Comparison of ENCODE assay signal across 33 cellular contexts in the genomic region with DNA sequence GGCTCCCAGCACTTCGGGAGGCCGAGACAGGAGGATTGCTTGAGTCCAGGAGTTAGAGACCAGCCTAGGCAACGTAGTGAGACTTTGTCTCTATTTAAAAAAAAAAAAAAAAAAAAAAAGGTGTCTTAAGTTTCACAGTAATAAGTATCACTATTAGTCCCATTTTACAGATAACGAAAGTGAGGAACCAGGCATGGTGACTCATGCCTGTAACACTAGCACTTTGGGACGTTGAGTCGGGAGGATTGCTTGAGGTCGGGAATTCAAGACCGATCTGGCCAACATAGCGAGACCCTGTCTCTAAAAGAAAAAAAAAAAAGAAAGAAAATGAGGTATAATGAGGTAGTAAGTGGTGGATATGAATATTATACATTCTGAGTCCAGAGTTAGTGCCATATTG. TPM values are rescaled to one million over a fixed set of nuclear protein-coding genes. Genes with fewer than 3 reads are reported as not detected.
"Had no signal": no experiment of that assay in that cellular context is flagged by ENCODE, and none has a peak within 500 bp of the region (broad histone marks: within the 10 kb centered on the region; RNA-seq: fewer than 3 reads in every experiment).

No MANE protein-coding gene starts in this region.

- H3K27me3 ChIP-seq: breast epithelium, esophagus squamous epithelium, neutrophil, ovary, tibial nerve had no signal

- H3K27ac Mint-ChIP-seq: activated CD4-positive, alpha-beta memory T cell treated with anti-CD3 and anti-CD28 coated beads for 36 hours; activated naive CD4-positive, alpha-beta T cell treated with anti-CD3 and anti-CD28 coated beads, Interleukin-2, amount 50 U/mL, for 24 hours; activated naive CD8-positive, alpha-beta T cell treated with anti-CD3 and anti-CD28 coated beads, Interleukin-2, amount 50 U/mL, for 24 hours; dendritic cell treated with granulocyte-macrophage colony-stimulating factor and Interleukin-4, amounts not matched to agents 40 ng/mL and 50 ng/mL, for 4 days; T-cell had no signal

- FAIRE-seq: frontal cortex had no signal

- DNase-seq: activated CD4-positive, alpha-beta memory T cell treated with anti-CD3 and anti-CD28 coated beads for 36 hours; activated CD4-positive, alpha-beta T cell treated with anti-CD3 and anti-CD28 coated beads for 48 hours; activated CD4-positive, CD25-positive, alpha-beta regulatory T cell; activated CD8-positive, alpha-beta memory T cell treated with anti-CD3 and anti-CD28 coated beads, Interleukin-2, amount 50 U/mL, for 4 hours; activated naive CD8-positive, alpha-beta T cell treated with anti-CD3 and anti-CD28 coated beads, Interleukin-2, amount 50 U/mL, for 24 hours; activated T-cell treated with anti-CD3 and anti-CD28 coated beads, Interleukin-2, amount 50 U/mL, for 1 hour; central memory CD4-positive, alpha-beta T cell; endodermal cell; esophagus squamous epithelium; glutamatergic neuron; islet precursor cell; left ventricle myocardium inferior; mucosa of descending colon; ovary; psoas muscle; stimulated activated CD4-positive, alpha-beta T cell treated with anti-CD3 and anti-CD28 coated beads, Interleukin-1b, Interleukin-23, amount 100 ng/mL, for 48 hours; stimulated activated CD4-positive, alpha-beta T cell treated with anti-CD3 and anti-CD28 coated beads, Interleukin-4, amount 100 ng/mL, for 4 hours; stimulated activated CD8-positive, alpha-beta memory T cell treated with anti-CD3 and anti-CD28 coated beads, Interleukin-4, amount 100 ng/mL, for 48 hours; stimulated activated naive CD4-positive, alpha-beta T cell treated with Interleukin-2 at 50 U/mL for 16 hours; T-cell had no signal

- H3K9me3 Mint-ChIP-seq: activated CD4-positive, alpha-beta memory T cell treated with anti-CD3 and anti-CD28 coated beads for 36 hours; activated naive CD4-positive, alpha-beta T cell treated with anti-CD3 and anti-CD28 coated beads, Interleukin-2, amount 50 U/mL, for 24 hours; activated naive CD8-positive, alpha-beta T cell treated with anti-CD3 and anti-CD28 coated beads, Interleukin-2, amount 50 U/mL, for 24 hours; dendritic cell treated with granulocyte-macrophage colony-stimulating factor and Interleukin-4, amounts not matched to agents 40 ng/mL and 50 ng/mL, for 4 days; endodermal cell; natural killer cell treated with Interleukin-12 subunit alpha and Interleukin-12 subunit beta and Interleukin-15 and Interleukin-18, amount 100 ng/mL, for 72 hours; T-cell had no signal

- H3K4me3 ChIP-seq: breast epithelium, esophagus squamous epithelium, left ventricle myocardium inferior, lung, mucosa of descending colon, ovary, psoas muscle, smooth muscle cell, tibial nerve had no signal

- ATAC-seq: activated naive CD8-positive, alpha-beta T cell treated with anti-CD3 and anti-CD28 coated beads, Interleukin-2, amount 50 U/mL, for 24 hours; mucosa of descending colon; T-cell had no signal

- H3K27ac ChIP-seq: breast epithelium, esophagus squamous epithelium, left ventricle myocardium inferior, neutrophil, ovary, psoas muscle, tibial nerve had no signal

- H3K27me3 Mint-ChIP-seq: activated CD4-positive, alpha-beta memory T cell treated with anti-CD3 and anti-CD28 coated beads for 36 hours; activated naive CD4-positive, alpha-beta T cell treated with anti-CD3 and anti-CD28 coated beads, Interleukin-2, amount 50 U/mL, for 24 hours; activated naive CD8-positive, alpha-beta T cell treated with anti-CD3 and anti-CD28 coated beads, Interleukin-2, amount 50 U/mL, for 24 hours; dendritic cell treated with granulocyte-macrophage colony-stimulating factor and Interleukin-4, amounts not matched to agents 40 ng/mL and 50 ng/mL, for 4 days; natural killer cell treated with Interleukin-12 subunit alpha and Interleukin-12 subunit beta and Interleukin-15 and Interleukin-18, amount 100 ng/mL, for 72 hours; T-cell had no signal

- H3K36me3 ChIP-seq: breast epithelium, ovary had no signal

- H3K4me1 ChIP-seq: breast epithelium, esophagus squamous epithelium, left ventricle myocardium inferior, psoas muscle had no signal

- H3K4me3 Mint-ChIP-seq: activated CD4-positive, alpha-beta memory T cell treated with anti-CD3 and anti-CD28 coated beads for 36 hours; activated naive CD4-positive, alpha-beta T cell treated with anti-CD3 and anti-CD28 coated beads, Interleukin-2, amount 50 U/mL, for 24 hours; activated naive CD8-positive, alpha-beta T cell treated with anti-CD3 and anti-CD28 coated beads, Interleukin-2, amount 50 U/mL, for 24 hours; dendritic cell treated with granulocyte-macrophage colony-stimulating factor and Interleukin-4, amounts not matched to agents 40 ng/mL and 50 ng/mL, for 4 days; endodermal cell; T-cell had no signal

- H3K4me2 ChIP-seq: smooth muscle cell had no signal

- H3K9me3 ChIP-seq: breast epithelium, esophagus squamous epithelium, left ventricle myocardium inferior, mucosa of descending colon, neutrophil, ovary, psoas muscle, tibial nerve had no signal

RNA-seq across cellular contexts. Expression of a gene that starts 2.5 kb away (rescaled TPM):
- total RNA-seq: activated CD4-positive, alpha-beta memory T cell treated with anti-CD3 and anti-CD28 coated beads for 36 hours; activated CD8-positive, alpha-beta memory T cell treated with anti-CD3 and anti-CD28 coated beads for 36 hours; esophagus squamous epithelium; left ventricle myocardium inferior; mesenteric fat pad; mucosa of descending colon; myocyte; natural killer cell treated with Interleukin-12 subunit alpha and Interleukin-12 subunit beta and Interleukin-15 and Interleukin-18, amount 100 ng/mL, for 72 hours; psoas muscle; smooth muscle cell; T-cell; T-helper 2 cell treated with Interferon-gamma antibody and Interleukin-4, amounts not matched to agents 100 ng/mL and 5 ng/mL, for 36 hours; tibial nerve had no signal
- polyA plus RNA-seq: lung, ovary, smooth muscle cell had no signal
